8 cellular contexts compared by ENCODE assay signal in genomic region chrX:19889582-19890342, GRCh38. TPM values are rescaled to one million over a fixed set of nuclear protein-coding genes. Genes with fewer than 3 reads are reported as not detected.
DNase-seq lines count a peak whose midpoint lies in the region; ATAC-seq and TF ChIP-seq lines count a peak whose summit lies in the region.

No MANE protein-coding gene starts in this region.

- H3K4me3 ChIP-seq in BE2C (ENCODE audit: low read depth, low read length): no peak overlapping the region

- no peaks in the 10 kb centered on the region for H3K4me1 ChIP-seq in BE2C

- H3K27me3 ChIP-seq in BE2C: peaks cover 7% of the 10 kb centered on the region; the same call in 1 of the 2 replicates

- DNase-seq in BE2C (peak; percentile 51), LoVo (ENCODE audit: low spot score) (peak; percentile 72), activated T-cell treated with anti-CD3 and anti-CD28 coated beads for 4 hours (peak; percentile 40), lung microvascular endothelial cell (ENCODE audit: low read depth in 2 of 2) (peak; percentile 63 to 77), GM19240 (ENCODE audit: insufficient read length, low spot score) (no peak), hippocampal formation (lab: John Stamatoyannopoulos, UW) (no peak), MV-4-11 (lab: John Stamatoyannopoulos, UW) (no peak)

- no peaks in the 10 kb centered on the region for H3K9me3 ChIP-seq in BE2C

- no peaks in the 10 kb centered on the region for H3K36me3 ChIP-seq in BE2C

- peak; percentile 53 for ATAC-seq in GM19351 (IDR thresholded peaks at IDR 0.05; ENCODE audit: unreplicated experiment)

- TF ChIP-seq CTCF in BE2C (IDR thresholded peaks at IDR 0.05; ENCODE audit: low read depth, low read length): peak; percentile 22

RNA-seq across cellular contexts. Expression of gene SH3KBP1, which starts 2.4 kb away (rescaled TPM):
- polyA plus RNA-seq in BE2C (2012; ENCODE audit: insufficient read depth, insufficient read length, low read depth): 8.1 TPM
- total RNA-seq in lung microvascular endothelial cell: 6.9 and 8.7 TPM in 2 replicates

Comparison
In these comparisons a context has a peak if more than half of its experiments do, and no peak if none do; other contexts are left out.
1. DNase-seq: peak in BE2C (single experiment), LoVo (single experiment), activated T-cell treated with anti-CD3 and anti-CD28 coated beads for 4 hours (single experiment) and lung microvascular endothelial cell (2 of 2); none in GM19240 (single experiment), hippocampal formation (0 of 2) and MV-4-11 (single experiment).